23 cellular contexts compared by ENCODE assay signal in the genomic region with DNA sequence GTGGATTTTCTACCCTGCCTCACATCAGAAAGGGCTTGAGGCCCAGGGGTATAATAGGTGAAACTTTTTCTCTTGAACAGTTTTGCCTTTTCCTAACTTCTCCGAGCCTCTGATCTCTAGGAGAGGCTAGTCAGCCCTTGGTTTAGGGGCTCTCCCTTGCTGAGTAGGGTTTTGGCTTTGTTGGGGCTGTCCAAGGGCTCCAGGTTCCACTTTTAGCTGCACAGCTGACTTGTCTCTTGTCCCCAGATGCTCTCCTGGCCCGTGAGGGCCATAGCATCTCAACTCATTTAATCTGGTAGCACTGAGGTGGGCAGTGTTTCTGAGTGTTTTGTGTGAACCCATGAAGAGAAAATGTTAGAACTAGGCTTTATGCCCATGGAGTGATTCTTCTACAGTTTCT.
DNase-seq lines count a peak whose midpoint lies in the region; ATAC-seq and TF ChIP-seq lines count a peak whose summit lies in the region.
"Had no signal": no experiment of that assay in that cellular context is flagged by ENCODE, and none has a peak within 500 bp of the region (broad histone marks: within the 10 kb centered on the region; RNA-seq: fewer than 3 reads in every experiment).

No MANE protein-coding gene starts in this region.

- peaks cover 76% of the 10 kb centered on the region for H3K4me1 Mint-ChIP-seq in nephron progenitor cell

- H3K9me3 ChIP-seq in left ventricle myocardium inferior (replicated peaks) (no peaks in the 10 kb centered on the region), heart right ventricle (no peaks in the 10 kb centered on the region), body of pancreas (no peaks in the 10 kb centered on the region)
- H3K9me3 ChIP-seq: BLaER1, MG63, SJCRH30 had no signal

- 47 to 61% methylated on average over 2 of the region's 2 CpGs for WGBS in heart right ventricle, 2 donors
- 91% methylated on average over 2 of the region's 2 CpGs for WGBS in body of pancreas, 2 donors

- intact Hi-C loops in left ventricle myocardium inferior (cut with micrococcal nuclease) (no loop called here), heart right ventricle (cut with DNase I) (loop anchor here in 2 of 10 donors (2.0 to 10.0 kb wide), 2 partner anchors 55 to 79 kb away; no protein-coding TSS in a partner anchor), body of pancreas (cut with DNase I) (no loop called here)

- TF ChIP-seq POLR2A in body of pancreas (IDR thresholded peaks at IDR 0.05) = no peak

- H3K4me1 ChIP-seq in left ventricle myocardium inferior (peaks cover 74% of the 10 kb centered on the region), heart right ventricle (peaks cover 3 to 75% (median 36%) of the 10 kb centered on the region in 9 donors), body of pancreas (peaks cover 31% of the 10 kb centered on the region)

- H3K4me3 ChIP-seq in left ventricle myocardium inferior = no peak overlapping the region
- H3K4me3 ChIP-seq in heart right ventricle = no peak overlapping the region
- H3K4me3 ChIP-seq in body of pancreas = no peak overlapping the region
- H3K4me3 ChIP-seq: BLaER1, MG63, SJCRH30 had no signal

- peak overlapping the region; percentile 50 for H3K27ac ChIP-seq in left ventricle myocardium inferior (replicated peaks)
- H3K27ac ChIP-seq in heart right ventricle = peak overlapping the region in 4 of 10 donors; percentile 14 to 48 (median 34)
- peak overlapping the region; percentile 100 for H3K27ac ChIP-seq in VCaP
- no peak overlapping the region for H3K27ac ChIP-seq in body of pancreas
- H3K27ac ChIP-seq: BLaER1, SJCRH30 had no signal

- TF ChIP-seq CTCF in left ventricle myocardium inferior (IDR thresholded peaks at IDR 0.05; ENCODE audit: borderline replicate concordance) (no peak), heart right ventricle (IDR thresholded peaks at IDR 0.05) (no peak), VCaP (conservative IDR thresholded peaks at IDR 0.05) (no peak), nephron progenitor cell (IDR thresholded peaks at IDR 0.05) (no peak), body of pancreas (IDR thresholded peaks at IDR 0.05) (no peak)

- H3K9me3 Mint-ChIP-seq in nephron progenitor cell = no peaks in the 10 kb centered on the region
- H3K9me3 Mint-ChIP-seq: CD8-positive, alpha-beta memory T cell had no signal

- DNase-seq in left ventricle myocardium inferior (no peak), heart right ventricle (no peak), nephron progenitor cell (no peak), body of pancreas (no peak), COLO829 (ENCODE audit: low spot score) (no peak)
- DNase-seq: CD8-positive, alpha-beta memory T cell; DMS79 treated with DMSO at 0.1 percent for 48 hours; GF-D8; H7; KG1; MG63; NCI-H1092 treated with DMSO at 0.1 percent for 48 hours; NCI-H1694; NCI-H2107; NCI-H345; NCI-H526 treated with DMSO at 0.1 percent for 48 hours; OCI-M1; SJCRH30 had no signal

- peak overlapping the region; percentile 83 for H3K27ac Mint-ChIP-seq in nephron progenitor cell
- H3K27ac Mint-ChIP-seq: CD8-positive, alpha-beta memory T cell had no signal

- peaks cover 47% of the 10 kb centered on the region for H3K36me3 Mint-ChIP-seq in nephron progenitor cell (ENCODE audit: low read depth)

- no peaks in the 10 kb centered on the region for H3K36me3 ChIP-seq in left ventricle myocardium inferior
- no peaks in the 10 kb centered on the region for H3K36me3 ChIP-seq in heart right ventricle
- H3K36me3 ChIP-seq in body of pancreas (replicated peaks in 1 of 2; ENCODE audit: insufficient read depth in 1 of 2, low read depth in 2 of 2) = no peaks in the 10 kb centered on the region
- H3K36me3 ChIP-seq: MG63, SJCRH30 had no signal

- H3K4me3 Mint-ChIP-seq in nephron progenitor cell = no peak overlapping the region
- H3K4me3 Mint-ChIP-seq: CD8-positive, alpha-beta memory T cell had no signal

- no peaks in the 10 kb centered on the region for H3K27me3 ChIP-seq in left ventricle myocardium inferior (ENCODE audit: low read depth)
- no peaks in the 10 kb centered on the region for H3K27me3 ChIP-seq in heart right ventricle
- H3K27me3 ChIP-seq in body of pancreas = no peaks in the 10 kb centered on the region
- H3K27me3 ChIP-seq: BLaER1, MG63, SJCRH30 had no signal

- ATAC-seq in heart right ventricle (no peak), body of pancreas (no peak), GM21619 (IDR thresholded peaks at IDR 0.05; ENCODE audit: unreplicated experiment) (no peak), HG03565 (IDR thresholded peaks at IDR 0.05; ENCODE audit: unreplicated experiment) (no peak)
- ATAC-seq: HepG2 had no signal

- no peaks in the 10 kb centered on the region for H3K27me3 Mint-ChIP-seq in nephron progenitor cell (ENCODE audit: low read depth, poor library complexity)
- H3K27me3 Mint-ChIP-seq: CD8-positive, alpha-beta memory T cell had no signal

Comparison
In these comparisons a context has a peak if more than half of its experiments do, and no peak if none do; other contexts are left out.
1. H3K27ac ChIP-seq: peak in left ventricle myocardium inferior (single experiment) and VCaP (single experiment); none in body of pancreas (0 of 4).